ENCODE assay signal across 9 cellular contexts in the genomic region with DNA sequence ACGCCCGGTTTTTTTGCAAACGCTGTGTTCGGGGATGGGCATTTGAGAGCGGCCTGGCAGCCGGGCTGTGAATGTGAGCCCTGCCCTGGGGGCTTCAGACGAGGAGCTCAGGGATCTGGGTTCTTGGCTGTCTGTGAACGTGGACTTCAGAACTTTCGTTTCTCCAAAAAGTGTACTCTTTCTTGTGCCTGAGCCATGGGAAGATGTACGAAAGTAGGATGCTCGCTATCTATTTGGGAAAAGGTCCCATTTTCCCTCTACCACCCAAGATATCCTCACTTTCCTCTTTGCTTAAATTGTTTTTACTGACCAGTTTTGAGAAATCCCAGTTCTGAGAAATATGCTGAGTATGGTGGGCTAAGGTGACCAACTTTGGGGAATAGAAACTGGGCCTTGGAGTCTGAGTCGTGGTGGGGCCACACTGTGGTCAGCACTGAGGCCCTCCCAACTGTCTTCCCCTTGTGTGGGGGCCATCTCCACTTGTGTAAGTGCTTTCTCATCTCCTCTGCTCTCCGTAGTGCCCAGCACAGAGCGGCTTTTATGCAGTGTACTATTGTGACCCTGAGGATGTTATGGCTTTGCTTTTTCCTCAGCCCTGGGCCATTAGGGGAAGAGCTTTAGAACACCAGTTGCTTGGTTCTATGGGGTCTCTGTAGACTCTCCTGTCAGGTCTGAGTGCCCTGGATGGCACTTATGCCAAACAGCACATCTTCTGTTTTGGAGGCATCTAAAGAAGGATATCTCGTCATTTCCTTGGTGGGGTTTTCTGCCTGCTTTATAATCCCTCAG. TPM values are rescaled to one million over a fixed set of nuclear protein-coding genes. Genes with fewer than 3 reads are reported as not detected.
A peak's percentile ranks its signal among the peaks of the same experiment; 100 is the strongest.
DNase-seq lines count a peak whose midpoint lies in the region; ATAC-seq, FAIRE-seq and TF ChIP-seq lines count a peak whose summit lies in the region.
"Had no signal": no experiment of that assay in that cellular context is flagged by ENCODE, and none has a peak within 500 bp of the region (broad histone marks: within the 10 kb centered on the region; RNA-seq: fewer than 3 reads in every experiment).

No MANE protein-coding gene starts in this region.

- peak overlapping the region; percentile 71 for H3K27ac Mint-ChIP-seq in mesothelial cell of epicardium

- H3K36me3 ChIP-seq in Loucy (ENCODE audit: insufficient read depth, low read length), result peaks cover 9% of the 10 kb centered on the region; the same call in 1 of the 2 replicates
- no peaks in the 10 kb centered on the region for H3K36me3 ChIP-seq in breast epithelium

- H3K4me3 ChIP-seq in Loucy (ENCODE audit: low read length, poor library complexity, severe bottlenecking) (peak overlapping the region; percentile 95), breast epithelium (peak overlapping the region; percentile 77 to 95 (median 88))

- no peaks in the 10 kb centered on the region for H3K36me3 Mint-ChIP-seq in mesothelial cell of epicardium

- FAIRE-seq in GM12891 (lab: Jason Lieb, UNC), result peak; percentile 40

- ATAC-seq in GM19328 (IDR thresholded peaks at IDR 0.05; ENCODE audit: unreplicated experiment), result no peak

- no peak for DNase-seq in GM12891 (ENCODE audit: insufficient read length, low spot score)
- DNase-seq in breast epithelium (ENCODE audit: low spot score in 2 of 2), result no peak
- no peak for DNase-seq in mesothelial cell of epicardium (ENCODE audit: low spot score in 2 of 2, unreplicated experiment in 2 of 2)
- DNase-seq in stimulated activated CD8-positive, alpha-beta memory T cell treated with anti-CD3 and anti-CD28 coated beads, Interleukin-4, amount 100 ng/mL, for 48 hours, result no peak
- DNase-seq in COR-L47 (lab: John Stamatoyannopoulos, UW), result no peak
- no peak for DNase-seq in retina

- peak overlapping the region; percentile 95 for H3K4me2 ChIP-seq in Loucy (ENCODE audit: low read depth, low read length, poor library complexity, severe bottlenecking)

- H3K27me3 ChIP-seq in Loucy (ENCODE audit: insufficient read depth, low read length, poor library complexity, severe bottlenecking) (no peaks in the 10 kb centered on the region), breast epithelium (no peaks in the 10 kb centered on the region)

- no peak for TF ChIP-seq POLR2A in GM12891 (IDR thresholded peaks at IDR 0.05; ENCODE audit: low read depth, low read length)
- no peak for TF ChIP-seq POLR2A in breast epithelium (IDR thresholded peaks at IDR 0.05)

- H3K9me3 Mint-ChIP-seq in mesothelial cell of epicardium, result no peaks in the 10 kb centered on the region

- H3K9me3 ChIP-seq in Loucy (ENCODE audit: insufficient read depth, low read depth, low read length) (no peaks in the 10 kb centered on the region), breast epithelium (no peaks in the 10 kb centered on the region)

- peak overlapping the region; percentile 94 for H3K9ac ChIP-seq in Loucy (ENCODE audit: low read depth, low read length, poor library complexity, severe bottlenecking)

- peaks cover 58% of the 10 kb centered on the region for H3K79me2 ChIP-seq in Loucy (ENCODE audit: insufficient read depth, low read length)

- H3K4me1 Mint-ChIP-seq in mesothelial cell of epicardium, result peaks cover 20% of the 10 kb centered on the region

- intact Hi-C loops in breast epithelium (cut with DNase I; ENCODE audit: low total_unique reads), result no loop called here

- peaks cover 25% of the 10 kb centered on the region for H4K20me1 ChIP-seq in Loucy (ENCODE audit: insufficient read depth, low read length, poor library complexity, severe bottlenecking)

- 0 out of 2 replicates have a peak, but pooled peaks cover 3% of the 10 kb centered on the region for H3F3A ChIP-seq in Loucy (ENCODE audit: low read depth)

- H3K4me1 ChIP-seq in Loucy (ENCODE audit: insufficient read depth, low read length, poor library complexity, severe bottlenecking), result peaks cover 36% of the 10 kb centered on the region
- H3K4me1 ChIP-seq in breast epithelium, result peaks cover 0 to 9% of the 10 kb centered on the region in 2 donors

- TF ChIP-seq CTCF in Loucy (conservative IDR thresholded peaks at IDR 0.05; ENCODE audit: low read length), result no peak
- no peak for TF ChIP-seq CTCF in breast epithelium (IDR thresholded peaks at IDR 0.05)
- no peak for TF ChIP-seq CTCF in mesothelial cell of epicardium (IDR thresholded peaks at IDR 0.05; ENCODE audit: unreplicated experiment)

- peak overlapping the region; percentile 79 for H3K4me3 Mint-ChIP-seq in mesothelial cell of epicardium

- peak overlapping the region; percentile 91 for H2AFZ ChIP-seq in Loucy (ENCODE audit: low read length)

- peak overlapping the region; percentile 82 to 92 for H3K27ac ChIP-seq in breast epithelium

- peaks cover 3% of the 10 kb centered on the region for H3K27me3 Mint-ChIP-seq in mesothelial cell of epicardium (ENCODE audit: low read depth)

- H3K9me2 ChIP-seq in Loucy (replicated peaks; ENCODE audit: low read depth, low read length), result no peaks in the 10 kb centered on the region

TF ChIP-seq in GM12891, 5 proteins besides CTCF, POLR2A, EP300 and RAD21:
- TF ChIP-seq SPI1 (IDR thresholded peaks at IDR 0.05; ENCODE audit: low read depth, low read length), result peak; percentile 46
- no peak for TF ChIP-seq PAX5 (IDR thresholded peaks at IDR 0.05; ENCODE audit: insufficient read depth, low read length, severe bottlenecking)

RNA-seq across cellular contexts. Expression of a gene that starts 0.9 kb away (rescaled TPM):
- 92.7 TPM for polyA plus RNA-seq in GM12891 (2012; ENCODE audit: low read depth, missing spikeins)
- total RNA-seq in breast epithelium, result 100 to 1,000 TPM in 2 of 3 donors, 10 to 100 TPM in 1; 90.8 to 110 (median 102) TPM
- total RNA-seq in mesothelial cell of epicardium, result 62.6 to 70.9 TPM (median 64.5 TPM) in 3 replicates

RNA-seq across cellular contexts. Expression of a gene that starts 19.9 kb away (rescaled TPM):
- polyA plus RNA-seq in GM12891 (2012; ENCODE audit: low read depth, missing spikeins), result not detected
- total RNA-seq in breast epithelium (under 1 TPM; 0.64 to 0.73 (median 0.66) TPM), mesothelial cell of epicardium (0.99 to 1.7 TPM (median 1.2 TPM) in 3 replicates)

RNA-seq across cellular contexts. Expression of a gene that starts 36.9 kb away (rescaled TPM):
- 13.2 TPM for polyA plus RNA-seq in GM12891 (2012; ENCODE audit: low read depth, missing spikeins)
- 10 to 100 TPM; 22.4 to 44.8 (median 31.1) TPM for total RNA-seq in breast epithelium
- 27.1 to 29.8 TPM (median 29.0 TPM) in 3 replicates for total RNA-seq in mesothelial cell of epicardium

RNA-seq across cellular contexts. Expression of a gene that starts 47.7 kb away (rescaled TPM):
- polyA plus RNA-seq in GM12891 (2012; ENCODE audit: low read depth, missing spikeins), result 0.08 TPM
- total RNA-seq in breast epithelium, result not detected
- not detected in 3 replicates for total RNA-seq in mesothelial cell of epicardium
- total RNA-seq: T-helper 1 cell treated with Interleukin-12 subunit alpha and Interleukin-12 subunit beta and Interleukin-4 antibody, amounts not matched to agents 30 ng/mL and 1 ng/mL, for 36 hours had no signal

RNA-seq across cellular contexts. Expression of a gene that starts 58.7 kb away (rescaled TPM):
- polyA plus RNA-seq in GM12891 (2012; ENCODE audit: low read depth, missing spikeins), result 0.71 TPM
- total RNA-seq in breast epithelium (100 to 1,000 TPM in 2 of 3 donors, 10 to 100 TPM in 1; 85.6 to 300 (median 145) TPM), mesothelial cell of epicardium (94.3 to 96.8 TPM (median 95.2 TPM) in 3 replicates)
